In the genomic region with DNA sequence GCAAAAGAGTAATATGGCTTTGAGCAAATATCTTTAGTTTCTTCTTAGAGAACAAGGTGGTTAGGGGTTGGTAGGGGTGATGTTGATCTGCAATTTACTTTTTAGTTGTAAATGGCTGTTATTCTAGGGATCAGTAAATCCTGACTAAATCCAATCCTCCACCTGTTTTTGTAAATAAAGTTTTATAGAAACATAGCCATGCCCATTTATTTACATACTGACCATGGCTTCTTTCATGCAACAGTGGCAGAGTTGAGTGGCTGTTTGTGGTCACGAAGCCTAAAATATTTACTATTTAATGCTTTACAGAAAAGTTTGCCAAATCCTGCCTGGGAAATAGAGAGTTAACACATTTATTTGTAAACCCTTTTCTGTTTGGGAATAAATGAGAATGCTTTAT, we compare ENCODE assay signal across 19 cellular contexts. TPM values are rescaled to one million over a fixed set of nuclear protein-coding genes. Genes with fewer than 3 reads are reported as not detected.
A peak's percentile ranks its signal among the peaks of the same experiment; 100 is the strongest.
DNase-seq lines count a peak whose midpoint lies in the region; ATAC-seq and TF ChIP-seq lines count a peak whose summit lies in the region.
"Had no signal": no experiment of that assay in that cellular context is flagged by ENCODE, and none has a peak within 500 bp of the region (broad histone marks: within the 10 kb centered on the region; RNA-seq: fewer than 3 reads in every experiment).

No MANE protein-coding gene starts in this region.

- TF ChIP-seq POLR2A in transverse colon (IDR thresholded peaks at IDR 0.05): no peak

- CTCF ChIA-PET in activated naive CD4-positive, alpha-beta T cell treated with anti-CD3 and anti-CD28 coated beads, Interleukin-2, amount 10 ng/mL, durations not matched to agents 7 days and 5 days (lab: Charles Lee): no interaction called here

- H3K27me3 ChIP-seq in colonic mucosa (no peaks in the 10 kb centered on the region), transverse colon (no peaks in the 10 kb centered on the region)
- H3K27me3 ChIP-seq: BLaER1 had no signal

- TF ChIP-seq CTCF in colonic mucosa (IDR thresholded peaks at IDR 0.05) (no peak), transverse colon (IDR thresholded peaks at IDR 0.05) (no peak)

- H3K4me1 ChIP-seq in colonic mucosa: peaks cover 11% of the 10 kb centered on the region
- peaks cover 0 to 48% (median 17%) of the 10 kb centered on the region in 4 donors for H3K4me1 ChIP-seq in transverse colon
- H3K4me1 ChIP-seq: BLaER1 had no signal

- intact Hi-C loops in colonic mucosa (cut with DNase I) (no loop called here), transverse colon (cut with DNase I; ENCODE audit: low total_unique reads) (no loop called here)

- in situ Hi-C loops in transverse colon (cut with MboI; ENCODE audit: low pct_ligation_motif_present in 1 of 4, low pct_unique_long_range_greater_than_20kb in 1 of 4, low sequenced_read_pairs in 3 of 4): no loop called here

- H3K4me3 ChIP-seq in colonic mucosa: no peak overlapping the region
- H3K4me3 ChIP-seq in transverse colon: no peak overlapping the region
- H3K4me3 ChIP-seq: BLaER1, GM23248 had no signal

- H3K27ac ChIP-seq in colonic mucosa: peak overlapping the region; percentile 35
- H3K27ac ChIP-seq in transverse colon: peak overlapping the region in 3 of 4 donors; percentile 48 to 74 (median 51)
- H3K27ac ChIP-seq: 22Rv1, BLaER1, GM23248 had no signal

- H3K36me3 ChIP-seq in colonic mucosa: no peaks in the 10 kb centered on the region
- H3K36me3 ChIP-seq in transverse colon: no peaks in the 10 kb centered on the region

- no peaks in the 10 kb centered on the region for H3K27me3 Mint-ChIP-seq in activated naive CD4-positive, alpha-beta T cell treated with anti-CD3 and anti-CD28 coated beads, Interleukin-2, amount 50 U/mL, for 24 hours
- no peaks in the 10 kb centered on the region for H3K27me3 Mint-ChIP-seq in activated naive CD4-positive, alpha-beta T cell treated with anti-CD3 and anti-CD28 coated beads, Interleukin-2, amount 10 ng/mL, durations not matched to agents 7 days and 5 days
- H3K27me3 Mint-ChIP-seq: B cell; CD4-positive, alpha-beta memory T cell had no signal

- WGBS in transverse colon (ENCODE audit: low coverage in 1 of 2), 2 donors: 85 to 100% methylated on average over 1 of the region's 1 CpG

- peaks cover 70% of the 10 kb centered on the region for H3K4me1 Mint-ChIP-seq in activated naive CD4-positive, alpha-beta T cell treated with anti-CD3 and anti-CD28 coated beads, Interleukin-2, amount 50 U/mL, for 24 hours
- H3K4me1 Mint-ChIP-seq in activated naive CD4-positive, alpha-beta T cell treated with anti-CD3 and anti-CD28 coated beads, Interleukin-2, amount 10 ng/mL, durations not matched to agents 7 days and 5 days: peaks cover 9% of the 10 kb centered on the region

- peaks cover 5% of the 10 kb centered on the region for H3K9me3 Mint-ChIP-seq in activated naive CD4-positive, alpha-beta T cell treated with anti-CD3 and anti-CD28 coated beads, Interleukin-2, amount 50 U/mL, for 24 hours
- peaks cover 24% of the 10 kb centered on the region for H3K9me3 Mint-ChIP-seq in activated naive CD4-positive, alpha-beta T cell treated with anti-CD3 and anti-CD28 coated beads, Interleukin-2, amount 10 ng/mL, durations not matched to agents 7 days and 5 days

- no peak for DNase-seq in activated naive CD4-positive, alpha-beta T cell treated with anti-CD3 and anti-CD28 coated beads, Interleukin-2, amount 10 ng/mL, durations not matched to agents 7 days and 5 days
- no peak for DNase-seq in colonic mucosa
- DNase-seq in transverse colon: no peak
- DNase-seq: Calu3; CD4-positive, alpha-beta memory T cell; COR-L47; DMS53; DMS79 treated with DMSO at 0.1 percent for 48 hours; GF-D8; GM23248; H7; HCEC 1CT had no signal

- peak overlapping the region; percentile 61 for H3K27ac Mint-ChIP-seq in activated naive CD4-positive, alpha-beta T cell treated with anti-CD3 and anti-CD28 coated beads, Interleukin-2, amount 50 U/mL, for 24 hours
- H3K27ac Mint-ChIP-seq in activated naive CD4-positive, alpha-beta T cell treated with anti-CD3 and anti-CD28 coated beads, Interleukin-2, amount 10 ng/mL, durations not matched to agents 7 days and 5 days: no peak overlapping the region
- H3K27ac Mint-ChIP-seq: B cell had no signal

- no peak for TF ChIP-seq EP300 in transverse colon (IDR thresholded peaks at IDR 0.05; ENCODE audit: low read depth)

- ATAC-seq in GM19328 (IDR thresholded peaks at IDR 0.05; ENCODE audit: unreplicated experiment): no peak
- no peak for ATAC-seq in HG02623 (IDR thresholded peaks at IDR 0.05; ENCODE audit: unreplicated experiment)

- H3K36me3 Mint-ChIP-seq in activated naive CD4-positive, alpha-beta T cell treated with anti-CD3 and anti-CD28 coated beads, Interleukin-2, amount 50 U/mL, for 24 hours: peaks cover 51% of the 10 kb centered on the region
- peaks cover 41% of the 10 kb centered on the region for H3K36me3 Mint-ChIP-seq in activated naive CD4-positive, alpha-beta T cell treated with anti-CD3 and anti-CD28 coated beads, Interleukin-2, amount 10 ng/mL, durations not matched to agents 7 days and 5 days

- H3K4me3 Mint-ChIP-seq in activated naive CD4-positive, alpha-beta T cell treated with anti-CD3 and anti-CD28 coated beads, Interleukin-2, amount 50 U/mL, for 24 hours: no peak overlapping the region
- no peak overlapping the region for H3K4me3 Mint-ChIP-seq in activated naive CD4-positive, alpha-beta T cell treated with anti-CD3 and anti-CD28 coated beads, Interleukin-2, amount 10 ng/mL, durations not matched to agents 7 days and 5 days
- H3K4me3 Mint-ChIP-seq: CD14-positive monocyte had no signal

- H3K9ac ChIP-seq in colonic mucosa (ENCODE audit: low read depth in 2 of 2, low read length in 2 of 2): no peak overlapping the region
- H3K9ac ChIP-seq: BLaER1, GM23248 had no signal

- H3K9me3 ChIP-seq in colonic mucosa (no peaks in the 10 kb centered on the region), transverse colon (peaks cover 0 to 5% of the 10 kb centered on the region in 2 donors)

RNA-seq across cellular contexts. Expression of gene HIVEP1, which starts 14.7 kb away (rescaled TPM):
- total RNA-seq in colonic mucosa (10 to 100 TPM; 22.2 to 27.9 TPM), transverse colon (10 to 100 TPM; 18.9 to 90.9 (median 30.5) TPM)
